26 cellular contexts compared by ENCODE assay signal in the genomic region with DNA sequence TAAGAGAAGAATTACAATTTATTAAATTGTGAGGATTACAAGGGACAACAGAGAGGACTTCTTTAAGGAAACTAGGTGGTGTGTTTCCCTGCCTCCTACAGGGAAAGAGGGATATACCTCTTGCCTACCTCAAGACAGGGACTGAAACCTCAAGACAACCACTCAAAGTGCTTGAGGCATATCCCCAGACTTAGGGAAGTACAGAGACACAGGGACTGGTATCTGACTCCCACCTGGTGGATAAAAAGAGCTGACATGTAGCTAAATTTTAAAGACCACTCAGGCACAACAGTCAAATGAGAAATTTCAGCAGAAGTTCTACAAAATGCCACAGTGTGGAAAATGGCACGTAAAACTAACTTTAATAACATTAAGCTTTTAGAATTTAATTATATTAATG. TPM values are rescaled to one million over a fixed set of nuclear protein-coding genes. Genes with fewer than 3 reads are reported as not detected.
DNase-seq lines count a peak whose midpoint lies in the region; ATAC-seq and TF ChIP-seq lines count a peak whose summit lies in the region.
"Had no signal": no experiment of that assay in that cellular context is flagged by ENCODE, and none has a peak within 500 bp of the region (broad histone marks: within the 10 kb centered on the region; RNA-seq: fewer than 3 reads in every experiment).

No MANE protein-coding gene starts in this region.

- H3K4me1 ChIP-seq in endodermal cell (ENCODE audit: control insufficient read depth, insufficient read depth, low read length) = no peaks in the 10 kb centered on the region
- H3K4me1 ChIP-seq in left ventricle myocardium inferior = no peaks in the 10 kb centered on the region
- H3K4me1 ChIP-seq: SJSA1 had no signal

- no peaks in the 10 kb centered on the region for H3K36me3 ChIP-seq in endodermal cell (ENCODE audit: control insufficient read depth, insufficient read depth, low read length)
- no peaks in the 10 kb centered on the region for H3K36me3 ChIP-seq in left ventricle myocardium inferior
- H3K36me3 ChIP-seq: SJSA1 had no signal

- H3K4me3 Mint-ChIP-seq in endodermal cell = no peak overlapping the region
- no peak overlapping the region for H3K4me3 Mint-ChIP-seq in mesothelial cell of epicardium
- no peak overlapping the region for H3K4me3 Mint-ChIP-seq in natural killer cell treated with Interleukin-12 subunit alpha and Interleukin-12 subunit beta and Interleukin-15 and Interleukin-18, amount 100 ng/mL, for 72 hours
- H3K4me3 Mint-ChIP-seq: B cell; CD4-positive, CD25-positive, alpha-beta regulatory T cell had no signal

- H3K4me1 Mint-ChIP-seq in endodermal cell = peaks cover 11% of the 10 kb centered on the region
- H3K4me1 Mint-ChIP-seq in mesothelial cell of epicardium = no peaks in the 10 kb centered on the region
- H3K4me1 Mint-ChIP-seq in natural killer cell treated with Interleukin-12 subunit alpha and Interleukin-12 subunit beta and Interleukin-15 and Interleukin-18, amount 100 ng/mL, for 72 hours (ENCODE audit: low read depth in 2 of 2) = no peaks in the 10 kb centered on the region
- H3K4me1 Mint-ChIP-seq: B cell; CD4-positive, CD25-positive, alpha-beta regulatory T cell had no signal

- intact Hi-C loops in left ventricle myocardium inferior (cut with micrococcal nuclease) = no loop called here

- H3K36me3 Mint-ChIP-seq in endodermal cell (ENCODE audit: low read depth) = peaks cover 2% of the 10 kb centered on the region
- no peaks in the 10 kb centered on the region for H3K36me3 Mint-ChIP-seq in mesothelial cell of epicardium
- H3K36me3 Mint-ChIP-seq in natural killer cell treated with Interleukin-12 subunit alpha and Interleukin-12 subunit beta and Interleukin-15 and Interleukin-18, amount 100 ng/mL, for 72 hours = no peaks in the 10 kb centered on the region
- H3K36me3 Mint-ChIP-seq: CD4-positive, CD25-positive, alpha-beta regulatory T cell had no signal

- H3K9ac ChIP-seq in endodermal cell (ENCODE audit: extremely low read depth, low read length, poor library complexity, severe bottlenecking) = no peak overlapping the region
- H3K9ac ChIP-seq: KMS-11 had no signal

- DNase-seq in NOMO-1 treated with DMSO at 0.1 percent for 48 hours (lab: John Stamatoyannopoulos, UW; ENCODE audit: unreplicated experiment) (peak; percentile 2), NOMO-1 treated with dmso at 0.1 percent for 144 hours (lab: John Stamatoyannopoulos, UW; ENCODE audit: unreplicated experiment) (no peak), NB4 (ENCODE audit: low read depth) (peak; percentile 8), endodermal cell (no peak), mesothelial cell of epicardium (ENCODE audit: low spot score in 2 of 2, unreplicated experiment in 2 of 2) (no peak), nucleus accumbens (lab: John Stamatoyannopoulos, UW) (no peak), left ventricle myocardium inferior (no peak)
- DNase-seq in natural killer cell treated with Interleukin-12 subunit alpha and Interleukin-12 subunit beta and Interleukin-15 and Interleukin-18, amount 100 ng/mL, for 72 hours (ENCODE audit: low spot score) = no peak
- DNase-seq: 8988T; CD4-positive, CD25-positive, alpha-beta regulatory T cell; COR-L47; DMS153; GOT3; MM.1S; NCI-H1105; NCI-H1694; NCI-H2107; NCI-H510A; NCI-H748 treated with DMSO at 0.1 percent for 48 hours had no signal

- no peaks in the 10 kb centered on the region for H3K9me3 ChIP-seq in endodermal cell (ENCODE audit: control insufficient read depth, low read length)
- no peaks in the 10 kb centered on the region for H3K9me3 ChIP-seq in left ventricle myocardium inferior (replicated peaks)
- H3K9me3 ChIP-seq: SJSA1 had no signal

- H3K9me3 Mint-ChIP-seq in endodermal cell (no peaks in the 10 kb centered on the region), mesothelial cell of epicardium (no peaks in the 10 kb centered on the region)
- no peaks in the 10 kb centered on the region for H3K9me3 Mint-ChIP-seq in natural killer cell treated with Interleukin-12 subunit alpha and Interleukin-12 subunit beta and Interleukin-15 and Interleukin-18, amount 100 ng/mL, for 72 hours
- H3K9me3 Mint-ChIP-seq: CD4-positive, CD25-positive, alpha-beta regulatory T cell had no signal

- H3K27me3 Mint-ChIP-seq in endodermal cell (ENCODE audit: insufficient read depth) = peaks cover 16% of the 10 kb centered on the region
- no peaks in the 10 kb centered on the region for H3K27me3 Mint-ChIP-seq in mesothelial cell of epicardium (ENCODE audit: low read depth)
- peaks cover 0 to 7% of the 10 kb centered on the region in 2 donors for H3K27me3 Mint-ChIP-seq in natural killer cell treated with Interleukin-12 subunit alpha and Interleukin-12 subunit beta and Interleukin-15 and Interleukin-18, amount 100 ng/mL, for 72 hours
- H3K27me3 Mint-ChIP-seq: CD4-positive, CD25-positive, alpha-beta regulatory T cell had no signal

- H3K4me3 ChIP-seq in NB4 (ENCODE audit: low read depth, low read length) (no peak overlapping the region), endodermal cell (ENCODE audit: low read length) (no peak overlapping the region), left ventricle myocardium inferior (no peak overlapping the region)
- H3K4me3 ChIP-seq: GM12878, SJSA1 had no signal

- TF ChIP-seq CTCF in NB4 (IDR thresholded peaks at IDR 0.05; ENCODE audit: low read depth, low read length) (no peak), endodermal cell (conservative IDR thresholded peaks at IDR 0.05) (peak; percentile 51), mesothelial cell of epicardium (IDR thresholded peaks at IDR 0.05; ENCODE audit: unreplicated experiment) (peak; percentile 12), left ventricle myocardium inferior (IDR thresholded peaks at IDR 0.05; ENCODE audit: borderline replicate concordance) (no peak)

- H3K27ac ChIP-seq in endodermal cell (ENCODE audit: low read depth, low read length) = no peak overlapping the region
- H3K27ac ChIP-seq in left ventricle myocardium inferior (replicated peaks) = no peak overlapping the region
- H3K27ac ChIP-seq: KMS-11, SJSA1 had no signal

- no peak overlapping the region for H3K27ac Mint-ChIP-seq in endodermal cell
- H3K27ac Mint-ChIP-seq in mesothelial cell of epicardium = no peak overlapping the region
- no peak overlapping the region for H3K27ac Mint-ChIP-seq in natural killer cell treated with Interleukin-12 subunit alpha and Interleukin-12 subunit beta and Interleukin-15 and Interleukin-18, amount 100 ng/mL, for 72 hours
- H3K27ac Mint-ChIP-seq: B cell; CD4-positive, CD25-positive, alpha-beta regulatory T cell had no signal

- ATAC-seq in natural killer cell treated with Interleukin-12 subunit alpha and Interleukin-12 subunit beta and Interleukin-15 and Interleukin-18, amount 100 ng/mL, for 72 hours = no peak
- ATAC-seq: GM12878 had no signal

- no peaks in the 10 kb centered on the region for H3K27me3 ChIP-seq in endodermal cell (ENCODE audit: control insufficient read depth, insufficient read depth, low read length, poor library complexity, severe bottlenecking)
- H3K27me3 ChIP-seq in left ventricle myocardium inferior (ENCODE audit: low read depth) = no peaks in the 10 kb centered on the region

- no CpG with 5 or more reads among the region's 1 CpG for WGBS in endodermal cell (ENCODE audit: insufficient coverage in 1 of 2, insufficient read length in 1 of 2), 2 experiments

- TF ChIP-seq POLR2A in NB4 (IDR thresholded peaks at IDR 0.05; ENCODE audit: extremely low read depth, insufficient read length) = no peak

RNA-seq across cellular contexts. Expression of a gene that starts 21.3 kb away (rescaled TPM):
- total RNA-seq in endodermal cell = 10 to 100 TPM; 25.6 to 40.3 TPM
- 3.7 TPM for polyA plus RNA-seq in endodermal cell (2013, experiment 1 of 2)
- 3.7 TPM for polyA plus RNA-seq in endodermal cell (2013, experiment 2 of 2)
- 2.2 to 2.4 TPM (median 2.3 TPM) in 3 replicates for total RNA-seq in mesothelial cell of epicardium
- 1 to 10 TPM in 1 of 2 donors, under 1 TPM in 1; 0.81 to 1.2 TPM for total RNA-seq in natural killer cell treated with Interleukin-12 subunit alpha and Interleukin-12 subunit beta and Interleukin-15 and Interleukin-18, amount 100 ng/mL, for 72 hours
- 3.2 TPM for total RNA-seq in left ventricle myocardium inferior
- total RNA-seq: HT-29 had no signal

RNA-seq across cellular contexts. Expression of a gene that starts 46.8 kb away (rescaled TPM):
- total RNA-seq in endodermal cell = not detected
- not detected for polyA plus RNA-seq in endodermal cell (2013, experiment 1 of 2)
- not detected for polyA plus RNA-seq in endodermal cell (2013, experiment 2 of 2)
- not detected in 3 replicates for total RNA-seq in mesothelial cell of epicardium
- total RNA-seq in natural killer cell treated with Interleukin-12 subunit alpha and Interleukin-12 subunit beta and Interleukin-15 and Interleukin-18, amount 100 ng/mL, for 72 hours = not detected
- not detected for total RNA-seq in left ventricle myocardium inferior
- total RNA-seq: B cell, Daoy, GM12878, HT-29, SJSA1 had no signal
- polyA plus RNA-seq: AG04450; CD4-positive, CD25-positive, alpha-beta regulatory T cell had no signal

Comparison
In these comparisons a context has a peak if more than half of its experiments do, and no peak if none do; other contexts are left out.
1. DNase-seq: peak in NOMO-1 treated with DMSO at 0.1 percent for 48 hours (single experiment) and NB4 (single experiment); none in NOMO-1 treated with dmso at 0.1 percent for 144 hours (single experiment), endodermal cell (single experiment), mesothelial cell of epicardium (0 of 2), natural killer cell treated with Interleukin-12 subunit alpha and Interleukin-12 subunit beta and Interleukin-15 and Interleukin-18, amount 100 ng/mL, for 72 hours (single experiment), nucleus accumbens (0 of 56) and left ventricle myocardium inferior (single experiment).
2. CTCF ChIP-seq: peak in endodermal cell (single experiment) and mesothelial cell of epicardium (single experiment); none in NB4 (single experiment) and left ventricle myocardium inferior (single experiment).